Comparison of ENCODE assay signal across 32 cellular contexts in genomic region chr19:32638625-32639024, GRCh38. TPM values are rescaled to one million over a fixed set of nuclear protein-coding genes. Genes with fewer than 3 reads are reported as not detected.
"Had no signal": no experiment of that assay in that cellular context is flagged by ENCODE, and none has a peak within 500 bp of the region (broad histone marks: within the 10 kb centered on the region; RNA-seq: fewer than 3 reads in every experiment).

No MANE protein-coding gene starts in this region.

- ATAC-seq: activated naive CD4-positive, alpha-beta T cell treated with anti-CD3 and anti-CD28 coated beads, Interleukin-2, amount 50 U/mL, for 72 hours; activated naive CD8-positive, alpha-beta T cell treated with anti-CD3 and anti-CD28 coated beads, Interleukin-2, amount 50 U/mL, for 24 hours; activated T-cell treated with anti-CD3 and anti-CD28 coated beads, Interleukin-2, amount 50 U/mL, for 4 hours; activated T-cell treated with anti-CD3 and anti-CD28 coated beads, Interleukin-2, amount 50 U/mL, for 72 hours; activated T-helper 17 cell treated with anti-CD3 and anti-CD28 coated beads, Interleukin-2, amount 50 U/mL, for 72 hours; body of pancreas had no signal

- H3K27me3 ChIP-seq: adrenal gland, ascending aorta, body of pancreas, brain microvascular endothelial cell, breast epithelium, cardiac muscle cell had no signal

- H3K27ac ChIP-seq: adrenal gland, ascending aorta, body of pancreas, brain microvascular endothelial cell, breast epithelium, cardiac muscle cell had no signal

- FAIRE-seq: astrocyte had no signal

- H3K4me3 ChIP-seq: adrenal gland, ascending aorta, body of pancreas, breast epithelium, cardiac muscle cell had no signal

- H3K9me3 ChIP-seq: adrenal gland, ascending aorta, body of pancreas, breast epithelium had no signal

- DNase-seq: activated effector memory CD4-positive, alpha-beta T cell treated with anti-CD3 and anti-CD28 coated beads, Interleukin-2, amount 50 U/mL, for 16 hours; activated effector memory CD4-positive, alpha-beta T cell treated with Interleukin-2 at 50 U/mL for 16 hours; activated gamma-delta T cell; activated gamma-delta T cell treated with Interleukin-2 at 50 U/mL for 16 hours; activated naive CD4-positive, alpha-beta T cell; activated naive CD4-positive, alpha-beta T cell treated with anti-CD3 and anti-CD28 coated beads for 36 hours; activated naive CD4-positive, alpha-beta T cell treated with anti-CD3 and anti-CD28 coated beads, Interleukin-2, amount 10 ng/mL, durations not matched to agents 7 days and 5 days; activated naive CD4-positive, alpha-beta T cell treated with anti-CD3 and anti-CD28 coated beads, Interleukin-2, amount 50 U/mL, for 16 hours; activated naive CD4-positive, alpha-beta T cell treated with Interleukin-2 at 50 U/mL for 16 hours; activated naive CD8-positive, alpha-beta T cell treated with anti-CD3 and anti-CD28 coated beads for 36 hours; activated naive CD8-positive, alpha-beta T cell treated with anti-CD3 and anti-CD28 coated beads, Interleukin-2, amount 10 ng/mL, durations not matched to agents 7 days and 5 days; activated naive CD8-positive, alpha-beta T cell treated with anti-CD3 and anti-CD28 coated beads, Interleukin-2, amount 50 U/mL, for 24 hours; activated T-cell treated with anti-CD3 and anti-CD28 coated beads, Interleukin-2, amount 50 U/mL, for 1 hour; activated T-cell treated with anti-CD3 and anti-CD28 coated beads, Interleukin-2, amount 50 U/mL, for 24 hours; activated T-cell treated with anti-CD3 and anti-CD28 coated beads, Interleukin-2, amount 50 U/mL, for 4 hours; activated T-cell treated with anti-CD3 and anti-CD28 coated beads, Interleukin-2, amount 50 U/mL, for 48 hours; activated T-cell treated with anti-CD3 and anti-CD28 coated beads, Interleukin-2, amount 50 U/mL, for 72 hours; adrenal gland; amniotic stem cell; amygdala; anterior cingulate cortex; body of pancreas; brain microvascular endothelial cell; central memory CD4-positive, alpha-beta T cell; cerebellar nuclear complex had no signal

- H3K4me1 ChIP-seq: adrenal gland, ascending aorta, body of pancreas, breast epithelium had no signal

RNA-seq across cellular contexts. Expression of gene RGS9BP, which starts 37.0 kb away (rescaled TPM):
- total RNA-seq: activated naive CD8-positive, alpha-beta T cell treated with anti-CD3 and anti-CD28 coated beads for 36 hours; activated T-helper 1 cell treated with anti-CD3 and anti-CD28 coated beads, Interleukin-12 subunit alpha, Interleukin-12 subunit beta, Interleukin-2, Interleukin-4 antibody, amounts not matched to agents 30 ng/mL and 10 ng/mL and 1 ng/mL, durations not matched to agents 14 hours and 24 hours and 36 hours; ascending aorta; body of pancreas had no signal
- polyA plus RNA-seq: cardiac muscle cell had no signal
